20 cellular contexts compared by ENCODE assay signal in the genomic region with DNA sequence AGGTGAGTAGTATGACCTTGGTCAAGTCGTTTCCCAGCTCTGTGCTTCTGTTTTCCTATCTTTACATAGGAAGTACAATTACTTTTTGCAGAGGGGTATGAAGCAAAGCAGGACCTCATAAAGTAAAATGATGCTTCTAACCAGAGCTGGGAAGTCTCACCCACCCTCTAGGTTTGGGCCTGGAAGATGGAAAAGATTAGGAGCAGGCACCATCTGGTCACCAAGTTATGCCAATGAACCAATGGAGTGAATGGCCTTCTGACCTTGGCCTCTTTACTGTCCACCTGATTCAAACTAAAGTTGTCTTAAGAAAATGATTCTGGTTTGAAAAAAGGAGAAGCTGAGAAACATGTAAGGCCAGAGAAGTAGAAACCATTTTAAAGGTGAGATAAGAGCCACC.
DNase-seq lines count a peak whose midpoint lies in the region; ATAC-seq and TF ChIP-seq lines count a peak whose summit lies in the region.
"Had no signal": no experiment of that assay in that cellular context is flagged by ENCODE, and none has a peak within 500 bp of the region (broad histone marks: within the 10 kb centered on the region; RNA-seq: fewer than 3 reads in every experiment).

No MANE protein-coding gene starts in this region.

- H3K27me3 ChIP-seq in WERI-Rb-1 (ENCODE audit: insufficient read depth, low read depth, severe bottlenecking) (no peaks in the 10 kb centered on the region), body of pancreas (no peaks in the 10 kb centered on the region)

- H3K4me3 ChIP-seq in WERI-Rb-1 (ENCODE audit: low read depth, low read length): no peak overlapping the region
- H3K4me3 ChIP-seq in body of pancreas: no peak overlapping the region
- H3K4me3 ChIP-seq: A549; BLaER1 treated with 17β-estradiol and CSF1 and Interleukin-3, amounts not matched to agents 10 nM and 100 nM; GM12878 had no signal

- no TSS peak for BruUV-seq in MCF 10A (replicated peaks; lab: Mats Ljungman, UMichigan)

- H3K27ac ChIP-seq in WERI-Rb-1 (peak overlapping the region; percentile 62), body of pancreas (no peak overlapping the region)
- H3K27ac ChIP-seq: 22Rv1; A549; BLaER1 treated with 17β-estradiol and CSF1 and Interleukin-3, amounts not matched to agents 10 nM and 100 nM; C4-2B had no signal

- H3K27me3 Mint-ChIP-seq in MCF 10A (ENCODE audit: insufficient read depth, unreplicated experiment): peaks cover 72% of the 10 kb centered on the region

- POLR2A ChIA-PET in MCF 10A (lab: Yijun Ruan, JAX): interaction anchor here (0.6 kb wide), 1 partner anchor 713 kb away, joined by 3 read pairs; no protein-coding TSS in a partner anchor

- no peak overlapping the region for H3K4me3 Mint-ChIP-seq in MCF 10A (ENCODE audit: unreplicated experiment)
- H3K4me3 Mint-ChIP-seq: B cell; CD4-positive, alpha-beta T cell; CD8-positive, alpha-beta T cell had no signal

- ATAC-seq in body of pancreas: no peak
- ATAC-seq: A549; CD8-positive, alpha-beta T cell; GM12878 had no signal

- no peak for TF ChIP-seq POLR2A in body of pancreas (IDR thresholded peaks at IDR 0.05)

- peak; percentile 64 for DNase-seq in NCI-H82 (lab: John Stamatoyannopoulos, UW)
- DNase-seq in NCI-H82 treated with DMSO at 0.1 percent for 48 hours (lab: John Stamatoyannopoulos, UW; ENCODE audit: unreplicated experiment): no peak
- peak; percentile 9 for DNase-seq in G401 (ENCODE audit: low spot score)
- peak; percentile 41 for DNase-seq in NCI-H524 treated with DMSO at 0.1 percent for 48 hours (lab: John Stamatoyannopoulos, UW)
- peak; percentile 46 for DNase-seq in WERI-Rb-1
- DNase-seq in body of pancreas: no peak
- no peak for DNase-seq in MCF 10A (ENCODE audit: unreplicated experiment)
- DNase-seq: AML-193; Caco-2; Calu3; CD4-positive, alpha-beta T cell; CD8-positive, alpha-beta T cell; DMS79 treated with DMSO at 0.1 percent for 48 hours; GDM1 had no signal

- no peaks in the 10 kb centered on the region for H3K4me1 ChIP-seq in body of pancreas
- H3K4me1 ChIP-seq: A549; BLaER1 treated with 17β-estradiol and CSF1 and Interleukin-3, amounts not matched to agents 10 nM and 100 nM had no signal

- CTCF ChIA-PET in MCF 10A (lab: Yijun Ruan, JAX): interaction anchor here (0.6 kb wide), 1 partner anchor 232 kb away, joined by 3 read pairs; no protein-coding TSS in a partner anchor

- no peaks in the 10 kb centered on the region for H3K9me3 Mint-ChIP-seq in MCF 10A (ENCODE audit: unreplicated experiment)
- H3K9me3 Mint-ChIP-seq: CD4-positive, alpha-beta T cell; CD8-positive, alpha-beta T cell had no signal

- intact Hi-C loops in body of pancreas (cut with DNase I) (no loop called here), MCF 10A (cut with micrococcal nuclease) (no loop called here)

- no peak overlapping the region for H3K27ac Mint-ChIP-seq in MCF 10A (ENCODE audit: low read depth, unreplicated experiment)
- H3K27ac Mint-ChIP-seq: B cell; CD4-positive, alpha-beta T cell; CD8-positive, alpha-beta T cell had no signal

- no peaks in the 10 kb centered on the region for H3K4me1 Mint-ChIP-seq in MCF 10A (ENCODE audit: insufficient read depth, unreplicated experiment)
- H3K4me1 Mint-ChIP-seq: B cell had no signal

- TF ChIP-seq CTCF in WERI-Rb-1 (IDR thresholded peaks at IDR 0.05; ENCODE audit: low read depth, low read length): no peak
- no peak for TF ChIP-seq CTCF in body of pancreas (IDR thresholded peaks at IDR 0.05)
- no peak for TF ChIP-seq CTCF in MCF 10A (IDR thresholded peaks at IDR 0.05; ENCODE audit: unreplicated experiment)

- H3K36me3 ChIP-seq in WERI-Rb-1 (no peaks in the 10 kb centered on the region), body of pancreas (replicated peaks in 1 of 2; ENCODE audit: insufficient read depth in 1 of 2, low read depth in 2 of 2) (no peaks in the 10 kb centered on the region)
- H3K36me3 ChIP-seq: BLaER1 treated with 17β-estradiol and CSF1 and Interleukin-3, amounts not matched to agents 10 nM and 100 nM had no signal

- H3K36me3 Mint-ChIP-seq in MCF 10A (ENCODE audit: insufficient read depth, unreplicated experiment): no peaks in the 10 kb centered on the region
- H3K36me3 Mint-ChIP-seq: CD8-positive, alpha-beta T cell had no signal

- WGBS in body of pancreas, 2 donors: 4 to 7% methylated on average over 1 of the region's 1 CpG

- in situ Hi-C loops in G401 (cut with HindIII; ENCODE audit: low sequenced_read_pairs): no loop called here

- no peaks in the 10 kb centered on the region for H3K9me3 ChIP-seq in WERI-Rb-1 (ENCODE audit: severe bottlenecking)
- H3K9me3 ChIP-seq in body of pancreas: no peaks in the 10 kb centered on the region
- H3K9me3 ChIP-seq: A549; BLaER1 treated with 17β-estradiol and CSF1 and Interleukin-3, amounts not matched to agents 10 nM and 100 nM; Caco-2 had no signal

Comparison
In these comparisons a context has a peak if more than half of its experiments do, and no peak if none do; other contexts are left out.
1. DNase-seq: peak in NCI-H82 (single experiment), G401 (single experiment), NCI-H524 treated with DMSO at 0.1 percent for 48 hours (single experiment) and WERI-Rb-1 (single experiment); none in NCI-H82 treated with DMSO at 0.1 percent for 48 hours (single experiment), body of pancreas (0 of 4) and MCF 10A (single experiment).